Comparison of ENCODE assay signal across 1 cellular context in the genomic region with DNA sequence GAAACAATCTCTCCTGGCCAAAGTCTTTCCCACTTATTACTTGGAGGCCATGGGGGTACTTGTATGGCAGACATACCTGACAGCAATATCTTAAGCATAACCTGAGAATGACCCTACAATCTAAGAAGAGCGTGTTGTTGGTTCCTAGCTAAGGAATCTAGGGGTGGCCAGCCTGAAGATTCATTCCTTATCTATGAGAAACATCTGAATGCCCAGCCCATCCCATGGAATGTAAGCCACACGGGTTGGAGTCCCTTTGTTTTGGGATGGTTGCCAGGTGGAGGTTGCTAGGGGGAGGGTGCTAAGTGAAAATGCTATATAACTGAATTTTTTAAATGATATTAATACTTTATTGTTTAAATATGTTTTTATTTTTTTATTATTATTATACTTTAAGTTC.
TF ChIP-seq lines count a peak whose summit lies in the region.

No MANE protein-coding gene starts in this region.

TF ChIP-seq in GM23338, 12 proteins besides CTCF, POLR2A, EP300 and RAD21 (continued from another document):
- TF ChIP-seq, protein P1, sequence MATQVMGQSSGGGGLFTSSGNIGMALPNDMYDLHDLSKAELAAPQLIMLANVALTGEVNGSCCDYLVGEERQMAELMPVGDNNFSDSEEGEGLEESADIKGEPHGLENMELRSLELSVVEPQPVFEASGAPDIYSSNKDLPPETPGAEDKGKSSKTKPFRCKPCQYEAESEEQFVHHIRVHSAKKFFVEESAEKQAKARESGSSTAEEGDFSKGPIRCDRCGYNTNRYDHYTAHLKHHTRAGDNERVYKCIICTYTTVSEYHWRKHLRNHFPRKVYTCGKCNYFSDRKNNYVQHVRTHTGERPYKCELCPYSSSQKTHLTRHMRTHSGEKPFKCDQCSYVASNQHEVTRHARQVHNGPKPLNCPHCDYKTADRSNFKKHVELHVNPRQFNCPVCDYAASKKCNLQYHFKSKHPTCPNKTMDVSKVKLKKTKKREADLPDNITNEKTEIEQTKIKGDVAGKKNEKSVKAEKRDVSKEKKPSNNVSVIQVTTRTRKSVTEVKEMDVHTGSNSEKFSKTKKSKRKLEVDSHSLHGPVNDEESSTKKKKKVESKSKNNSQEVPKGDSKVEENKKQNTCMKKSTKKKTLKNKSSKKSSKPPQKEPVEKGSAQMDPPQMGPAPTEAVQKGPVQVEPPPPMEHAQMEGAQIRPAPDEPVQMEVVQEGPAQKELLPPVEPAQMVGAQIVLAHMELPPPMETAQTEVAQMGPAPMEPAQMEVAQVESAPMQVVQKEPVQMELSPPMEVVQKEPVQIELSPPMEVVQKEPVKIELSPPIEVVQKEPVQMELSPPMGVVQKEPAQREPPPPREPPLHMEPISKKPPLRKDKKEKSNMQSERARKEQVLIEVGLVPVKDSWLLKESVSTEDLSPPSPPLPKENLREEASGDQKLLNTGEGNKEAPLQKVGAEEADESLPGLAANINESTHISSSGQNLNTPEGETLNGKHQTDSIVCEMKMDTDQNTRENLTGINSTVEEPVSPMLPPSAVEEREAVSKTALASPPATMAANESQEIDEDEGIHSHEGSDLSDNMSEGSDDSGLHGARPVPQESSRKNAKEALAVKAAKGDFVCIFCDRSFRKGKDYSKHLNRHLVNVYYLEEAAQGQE (IDR thresholded peaks at IDR 0.05; ENCODE audit: unreplicated experiment) = no peak
- TF ChIP-seq, protein P2, sequence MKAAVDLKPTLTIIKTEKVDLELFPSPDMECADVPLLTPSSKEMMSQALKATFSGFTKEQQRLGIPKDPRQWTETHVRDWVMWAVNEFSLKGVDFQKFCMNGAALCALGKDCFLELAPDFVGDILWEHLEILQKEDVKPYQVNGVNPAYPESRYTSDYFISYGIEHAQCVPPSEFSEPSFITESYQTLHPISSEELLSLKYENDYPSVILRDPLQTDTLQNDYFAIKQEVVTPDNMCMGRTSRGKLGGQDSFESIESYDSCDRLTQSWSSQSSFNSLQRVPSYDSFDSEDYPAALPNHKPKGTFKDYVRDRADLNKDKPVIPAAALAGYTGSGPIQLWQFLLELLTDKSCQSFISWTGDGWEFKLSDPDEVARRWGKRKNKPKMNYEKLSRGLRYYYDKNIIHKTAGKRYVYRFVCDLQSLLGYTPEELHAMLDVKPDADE (IDR thresholded peaks at IDR 0.05) = no peak
- TF ChIP-seq CREB1 (CRISPR knock-in tag; IDR thresholded peaks at IDR 0.05; ENCODE audit: low read depth) (no peak), EZH2phosphoT487 (IDR thresholded peaks at IDR 0.05; ENCODE audit: unreplicated experiment) (no peak), JUNB (IDR thresholded peaks at IDR 0.05; ENCODE audit: unreplicated experiment) (no peak), ZNF331 (CRISPR knock-in tag; IDR thresholded peaks at IDR 0.05; ENCODE audit: low read depth) (no peak), ZNF114 (CRISPR knock-in tag; IDR thresholded peaks at IDR 0.05) (no peak)
